Comparison of ENCODE assay signal across 1 cellular context in the genomic region with DNA sequence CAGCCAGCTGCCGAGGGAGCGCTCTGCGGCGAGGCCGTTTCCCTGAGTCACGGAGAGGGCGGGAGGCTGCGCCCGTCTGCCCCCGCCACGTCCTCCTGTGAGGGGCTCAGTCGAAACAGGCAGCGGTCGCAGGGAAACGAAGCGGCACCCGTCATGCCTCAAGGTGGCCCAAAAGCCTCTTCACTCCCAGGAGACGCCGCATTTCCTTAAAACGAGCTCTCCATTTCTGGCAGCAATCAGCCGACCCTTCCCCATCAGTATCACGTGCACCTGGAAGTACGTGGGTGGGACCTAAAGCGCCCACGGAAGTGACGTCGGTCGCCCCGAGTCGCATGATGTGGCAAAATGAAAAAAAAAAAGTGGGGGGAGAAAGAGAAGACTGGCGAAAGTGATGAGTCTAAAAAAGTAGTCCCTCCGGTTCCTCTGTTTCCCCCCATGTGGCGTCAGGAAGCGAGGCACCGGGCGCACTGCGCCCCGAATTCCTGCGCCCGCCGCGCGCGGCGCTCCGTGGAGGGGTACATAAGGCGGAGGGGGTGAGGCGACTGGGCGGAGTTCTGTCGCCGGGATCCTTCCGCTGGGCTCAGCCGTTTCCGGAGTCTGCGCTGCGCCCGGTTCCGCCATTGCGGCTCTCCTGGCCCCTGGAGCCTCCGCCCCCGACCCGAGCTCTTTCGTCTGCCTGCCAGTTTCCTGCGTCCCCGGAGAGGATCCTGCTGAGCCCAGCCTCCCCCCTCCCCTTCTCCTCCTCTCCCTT.
TF ChIP-seq lines count a peak whose summit lies in the region.

A gene (plus strand): TSS at position 583 of the 751 bp plus-strand sequence. CDS start 237 bp downstream, outside the sequence.

TF ChIP-seq in GM23338, 12 proteins besides CTCF, POLR2A, EP300 and RAD21:
- TF ChIP-seq CREB1 (CRISPR knock-in tag; IDR thresholded peaks at IDR 0.05; ENCODE audit: low read depth) (peak; percentile 93), ZNF331 (CRISPR knock-in tag; IDR thresholded peaks at IDR 0.05; ENCODE audit: low read depth) (no peak), STAT1 (IDR thresholded peaks at IDR 0.05; ENCODE audit: unreplicated experiment) (no peak), ZNF114 (CRISPR knock-in tag; IDR thresholded peaks at IDR 0.05) (peak; percentile 45; the same call in 1 of the 2 replicates), POLR2AphosphoS5 (IDR thresholded peaks at IDR 0.05; ENCODE audit: low read depth) (peak; percentile 95), NANOG (IDR thresholded peaks at IDR 0.05; ENCODE audit: borderline replicate concordance) (no peak), EZH2 (IDR thresholded peaks at IDR 0.05; ENCODE audit: low read depth, unreplicated experiment) (no peak), EZH2phosphoT487 (IDR thresholded peaks at IDR 0.05; ENCODE audit: unreplicated experiment) (no peak)
- TF ChIP-seq, protein P1, sequence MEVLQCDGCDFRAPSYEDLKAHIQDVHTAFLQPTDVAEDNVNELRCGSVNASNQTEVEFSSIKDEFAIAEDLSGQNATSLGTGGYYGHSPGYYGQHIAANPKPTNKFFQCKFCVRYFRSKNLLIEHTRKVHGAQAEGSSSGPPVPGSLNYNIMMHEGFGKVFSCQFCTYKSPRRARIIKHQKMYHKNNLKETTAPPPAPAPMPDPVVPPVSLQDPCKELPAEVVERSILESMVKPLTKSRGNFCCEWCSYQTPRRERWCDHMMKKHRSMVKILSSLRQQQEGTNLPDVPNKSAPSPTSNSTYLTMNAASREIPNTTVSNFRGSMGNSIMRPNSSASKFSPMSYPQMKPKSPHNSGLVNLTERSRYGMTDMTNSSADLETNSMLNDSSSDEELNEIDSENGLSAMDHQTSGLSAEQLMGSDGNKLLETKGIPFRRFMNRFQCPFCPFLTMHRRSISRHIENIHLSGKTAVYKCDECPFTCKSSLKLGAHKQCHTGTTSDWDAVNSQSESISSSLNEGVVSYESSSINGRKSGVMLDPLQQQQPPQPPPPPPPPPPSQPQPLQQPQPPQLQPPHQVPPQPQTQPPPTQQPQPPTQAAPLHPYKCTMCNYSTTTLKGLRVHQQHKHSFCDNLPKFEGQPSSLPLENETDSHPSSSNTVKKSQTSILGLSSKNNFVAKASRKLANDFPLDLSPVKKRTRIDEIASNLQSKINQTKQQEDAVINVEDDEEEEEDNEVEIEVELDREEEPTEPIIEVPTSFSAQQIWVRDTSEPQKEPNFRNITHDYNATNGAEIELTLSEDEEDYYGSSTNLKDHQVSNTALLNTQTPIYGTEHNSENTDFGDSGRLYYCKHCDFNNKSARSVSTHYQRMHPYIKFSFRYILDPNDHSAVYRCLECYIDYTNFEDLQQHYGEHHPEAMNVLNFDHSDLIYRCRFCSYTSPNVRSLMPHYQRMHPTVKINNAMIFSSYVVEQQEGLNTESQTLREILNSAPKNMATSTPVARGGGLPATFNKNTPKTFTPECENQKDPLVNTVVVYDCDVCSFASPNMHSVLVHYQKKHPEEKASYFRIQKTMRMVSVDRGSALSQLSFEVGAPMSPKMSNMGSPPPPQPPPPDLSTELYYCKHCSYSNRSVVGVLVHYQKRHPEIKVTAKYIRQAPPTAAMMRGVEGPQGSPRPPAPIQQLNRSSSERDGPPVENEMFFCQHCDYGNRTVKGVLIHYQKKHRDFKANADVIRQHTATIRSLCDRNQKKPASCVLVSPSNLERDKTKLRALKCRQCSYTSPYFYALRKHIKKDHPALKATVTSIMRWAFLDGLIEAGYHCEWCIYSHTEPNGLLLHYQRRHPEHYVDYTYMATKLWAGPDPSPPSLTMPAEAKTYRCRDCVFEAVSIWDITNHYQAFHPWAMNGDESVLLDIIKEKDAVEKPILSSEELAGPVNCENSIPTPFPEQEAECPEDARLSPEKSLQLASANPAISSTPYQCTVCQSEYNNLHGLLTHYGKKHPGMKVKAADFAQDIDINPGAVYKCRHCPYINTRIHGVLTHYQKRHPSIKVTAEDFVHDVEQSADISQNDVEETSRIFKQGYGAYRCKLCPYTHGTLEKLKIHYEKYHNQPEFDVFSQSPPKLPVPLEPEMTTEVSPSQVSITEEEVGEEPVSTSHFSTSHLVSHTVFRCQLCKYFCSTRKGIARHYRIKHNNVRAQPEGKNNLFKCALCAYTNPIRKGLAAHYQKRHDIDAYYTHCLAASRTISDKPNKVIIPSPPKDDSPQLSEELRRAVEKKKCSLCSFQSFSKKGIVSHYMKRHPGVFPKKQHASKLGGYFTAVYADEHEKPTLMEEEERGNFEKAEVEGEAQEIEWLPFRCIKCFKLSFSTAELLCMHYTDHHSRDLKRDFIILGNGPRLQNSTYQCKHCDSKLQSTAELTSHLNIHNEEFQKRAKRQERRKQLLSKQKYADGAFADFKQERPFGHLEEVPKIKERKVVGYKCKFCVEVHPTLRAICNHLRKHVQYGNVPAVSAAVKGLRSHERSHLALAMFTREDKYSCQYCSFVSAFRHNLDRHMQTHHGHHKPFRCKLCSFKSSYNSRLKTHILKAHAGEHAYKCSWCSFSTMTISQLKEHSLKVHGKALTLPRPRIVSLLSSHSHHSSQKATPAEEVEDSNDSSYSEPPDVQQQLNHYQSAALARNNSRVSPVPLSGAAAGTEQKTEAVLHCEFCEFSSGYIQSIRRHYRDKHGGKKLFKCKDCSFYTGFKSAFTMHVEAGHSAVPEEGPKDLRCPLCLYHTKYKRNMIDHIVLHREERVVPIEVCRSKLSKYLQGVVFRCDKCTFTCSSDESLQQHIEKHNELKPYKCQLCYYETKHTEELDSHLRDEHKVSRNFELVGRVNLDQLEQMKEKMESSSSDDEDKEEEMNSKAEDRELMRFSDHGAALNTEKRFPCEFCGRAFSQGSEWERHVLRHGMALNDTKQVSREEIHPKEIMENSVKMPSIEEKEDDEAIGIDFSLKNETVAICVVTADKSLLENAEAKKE (CRISPR knock-in tag; IDR thresholded peaks at IDR 0.05) = no peak
- TF ChIP-seq, protein P2, sequence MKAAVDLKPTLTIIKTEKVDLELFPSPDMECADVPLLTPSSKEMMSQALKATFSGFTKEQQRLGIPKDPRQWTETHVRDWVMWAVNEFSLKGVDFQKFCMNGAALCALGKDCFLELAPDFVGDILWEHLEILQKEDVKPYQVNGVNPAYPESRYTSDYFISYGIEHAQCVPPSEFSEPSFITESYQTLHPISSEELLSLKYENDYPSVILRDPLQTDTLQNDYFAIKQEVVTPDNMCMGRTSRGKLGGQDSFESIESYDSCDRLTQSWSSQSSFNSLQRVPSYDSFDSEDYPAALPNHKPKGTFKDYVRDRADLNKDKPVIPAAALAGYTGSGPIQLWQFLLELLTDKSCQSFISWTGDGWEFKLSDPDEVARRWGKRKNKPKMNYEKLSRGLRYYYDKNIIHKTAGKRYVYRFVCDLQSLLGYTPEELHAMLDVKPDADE (IDR thresholded peaks at IDR 0.05) = no peak; the same call in 1 of the 2 replicates
